In the genomic region with DNA sequence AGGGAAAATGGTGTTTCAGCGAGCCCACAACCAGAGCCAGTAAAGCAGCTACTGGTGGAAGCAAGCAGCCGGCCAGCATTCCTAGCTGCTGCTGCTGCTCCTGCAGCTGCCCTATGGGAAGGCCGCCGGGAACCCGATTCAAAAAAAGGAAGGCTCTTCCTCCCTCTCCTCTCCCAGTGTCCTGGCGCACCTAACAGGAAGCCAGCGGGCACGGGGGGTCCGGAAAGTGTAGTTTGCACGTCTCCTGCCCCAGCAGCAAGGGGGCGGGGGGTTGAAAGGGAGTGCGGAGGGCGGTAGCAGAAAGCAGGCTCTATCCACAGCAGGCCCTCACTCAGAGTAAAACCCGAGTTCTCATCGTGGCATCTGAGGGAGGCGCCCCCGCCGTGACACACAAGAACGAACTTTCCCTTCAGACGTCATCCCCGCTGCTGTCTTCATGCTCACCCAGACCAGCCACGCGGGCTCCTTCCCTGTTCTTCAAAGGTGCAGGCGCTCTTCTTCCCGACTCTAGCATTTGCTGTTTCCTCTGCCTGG, we compare ENCODE assay signal across 1 cellular context.
TF ChIP-seq lines count a peak whose summit lies in the region.

No MANE protein-coding gene starts in this region.

TF ChIP-seq in IMR-90, 13 proteins besides CTCF, POLR2A, EP300 and RAD21:
- TF ChIP-seq MAZ (IDR thresholded peaks at IDR 0.05; ENCODE audit: borderline replicate concordance, low read depth, low read length) (peak; percentile 53; the same call in 1 of the 2 replicates), MXI1 (IDR thresholded peaks at IDR 0.05; ENCODE audit: borderline replicate concordance, low read depth, low read length) (no peak), RCOR1 (IDR thresholded peaks at IDR 0.05; ENCODE audit: insufficient replicate concordance, low read length) (no peak), SMC3 (IDR thresholded peaks at IDR 0.05; ENCODE audit: low read depth, low read length) (no peak), RFX5 (IDR thresholded peaks at IDR 0.05; ENCODE audit: low read depth, low read length) (no peak), FOS (IDR thresholded peaks at IDR 0.05; ENCODE audit: low read depth, low read length) (0 out of 2 replicates have a peak, but pooled peaks have one; percentile 4)
- TF ChIP-seq, protein P1, sequence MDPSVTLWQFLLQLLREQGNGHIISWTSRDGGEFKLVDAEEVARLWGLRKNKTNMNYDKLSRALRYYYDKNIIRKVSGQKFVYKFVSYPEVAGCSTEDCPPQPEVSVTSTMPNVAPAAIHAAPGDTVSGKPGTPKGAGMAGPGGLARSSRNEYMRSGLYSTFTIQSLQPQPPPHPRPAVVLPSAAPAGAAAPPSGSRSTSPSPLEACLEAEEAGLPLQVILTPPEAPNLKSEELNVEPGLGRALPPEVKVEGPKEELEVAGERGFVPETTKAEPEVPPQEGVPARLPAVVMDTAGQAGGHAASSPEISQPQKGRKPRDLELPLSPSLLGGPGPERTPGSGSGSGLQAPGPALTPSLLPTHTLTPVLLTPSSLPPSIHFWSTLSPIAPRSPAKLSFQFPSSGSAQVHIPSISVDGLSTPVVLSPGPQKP (IDR thresholded peaks at IDR 0.05; ENCODE audit: borderline replicate concordance, low read depth, low read length), result no peak
TF ChIP-seq in IMR-90: peak in this region for 2.
